In the genomic region with DNA sequence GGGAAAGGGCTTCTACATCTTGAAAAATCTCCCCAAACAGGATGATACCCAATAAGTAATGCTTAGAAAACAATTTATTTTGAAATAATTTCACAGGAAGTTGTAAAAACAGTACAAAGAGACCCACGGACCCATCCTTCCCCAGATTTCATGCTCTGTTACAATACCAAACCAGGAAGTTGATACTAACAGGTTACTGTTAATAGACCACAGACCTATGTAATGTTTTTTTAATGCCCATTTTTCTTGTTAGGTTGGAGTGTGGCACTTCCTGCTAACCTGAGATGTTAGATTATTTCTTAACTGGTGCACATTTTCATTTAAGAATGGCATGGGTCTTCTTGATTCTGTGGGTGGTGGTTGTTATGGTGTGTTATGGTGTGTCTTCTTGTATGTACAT, we compare ENCODE assay signal across 13 cellular contexts. TPM values are rescaled to one million over a fixed set of nuclear protein-coding genes. Genes with fewer than 3 reads are reported as not detected.
A peak's percentile ranks its signal among the peaks of the same experiment; 100 is the strongest.
DNase-seq lines count a peak whose midpoint lies in the region; ATAC-seq, FAIRE-seq and TF ChIP-seq lines count a peak whose summit lies in the region.
"Had no signal": no experiment of that assay in that cellular context is flagged by ENCODE, and none has a peak within 500 bp of the region (broad histone marks: within the 10 kb centered on the region; RNA-seq: fewer than 3 reads in every experiment).

No MANE protein-coding gene starts in this region.

- intact Hi-C loops in PC-9 (cut with micrococcal nuclease; ENCODE audit: unreplicated experiment), result no loop called here

- in situ Hi-C loops in GM13976 (cut with MboI; ENCODE audit: low sequenced_read_pairs, unreplicated experiment), result loop anchor here (25.0 kb wide), 2 partner anchors 180 to 345 kb away; no protein-coding TSS in a partner anchor

- CTCF ChIA-PET in PC-9 (lab: Charles Lee), result no interaction called here

- TF ChIP-seq CTCF in PC-9 (conservative IDR thresholded peaks at IDR 0.05) (no peak), keratinocyte (optimal IDR thresholded peaks at IDR 0.05 in 1 of 3, IDR thresholded peaks at IDR 0.05 in 1 of 3, conservative IDR thresholded peaks at IDR 0.05 in 1 of 3; ENCODE audit: extremely low read depth in 1 of 3, insufficient read depth in 2 of 3, low read length in 3 of 3) (no peak), GM13976 (IDR thresholded peaks at IDR 0.05; ENCODE audit: borderline replicate concordance, control extremely low read depth, extremely low read depth, insufficient read depth, missing control alignments) (no peak)

- H3K27ac ChIP-seq in BLaER1 (peak overlapping the region; percentile 83), PC-9 (peak overlapping the region; percentile 54), keratinocyte (ENCODE audit: control insufficient read depth, insufficient read depth, low read length) (no peak overlapping the region)

- peaks cover 27% of the 10 kb centered on the region for H3K9me3 ChIP-seq in BLaER1
- no peaks in the 10 kb centered on the region; the same call in 1 of the 2 replicates for H3K9me3 ChIP-seq in PC-9 (ENCODE audit: insufficient read depth, low read depth)
- H3K9me3 ChIP-seq in keratinocyte (ENCODE audit: control insufficient read depth, low read depth, low read length), result no peaks in the 10 kb centered on the region
- H3K9me3 ChIP-seq: upper lobe of left lung had no signal

- no peak overlapping the region for H2AFZ ChIP-seq in PC-9
- no peak overlapping the region for H2AFZ ChIP-seq in keratinocyte (ENCODE audit: control insufficient read depth, low read length)

- no peak for FAIRE-seq in keratinocyte (lab: Jason Lieb, UNC)

- H3K9ac ChIP-seq in BLaER1, result 0 out of 2 replicates have a peak overlapping the region, but pooled peaks have one; percentile 69
- H3K9ac ChIP-seq in keratinocyte (ENCODE audit: control insufficient read depth, extremely low read depth, insufficient read depth, low read length), result no peak overlapping the region

- H3K4me1 ChIP-seq in BLaER1, result peaks cover 79% of the 10 kb centered on the region
- H3K4me1 ChIP-seq in PC-9 (replicated peaks; ENCODE audit: insufficient read depth), result peaks cover 35% of the 10 kb centered on the region
- peaks cover 20% of the 10 kb centered on the region for H3K4me1 ChIP-seq in keratinocyte (ENCODE audit: control insufficient read depth, extremely low read depth, insufficient read depth, low read length)

- H3K9me2 ChIP-seq in PC-9 (ENCODE audit: insufficient read depth), result no peaks in the 10 kb centered on the region

- POLR2A ChIA-PET in PC-9 (lab: Charles Lee; ENCODE audit: unreplicated experiment), result no interaction called here

- no TSS peak for BruUV-seq in PC-9 (replicated peaks; lab: Mats Ljungman, UMichigan)

- H3K4me2 ChIP-seq in BLaER1 (peak overlapping the region; percentile 77), PC-9 (peak overlapping the region; percentile 54), keratinocyte (ENCODE audit: control insufficient read depth, extremely low read depth, insufficient read depth, low read depth, low read length) (peak overlapping the region; percentile 24)

- H3K9me1 ChIP-seq in keratinocyte (ENCODE audit: control insufficient read depth, extremely low read depth, insufficient read depth, low read length), result no peaks in the 10 kb centered on the region

- H3K79me2 ChIP-seq in PC-9 (ENCODE audit: low read depth), result no peaks in the 10 kb centered on the region
- H3K79me2 ChIP-seq in keratinocyte (ENCODE audit: control insufficient read depth, insufficient read depth, low read length), result peaks cover 24% of the 10 kb centered on the region

- H3F3A ChIP-seq in PC-9 (ENCODE audit: insufficient read depth, low read depth), result peaks cover 24% of the 10 kb centered on the region; the same call in 1 of the 2 replicates

- DNase-seq in PC-9, result peak in 1 of 2 experiments; percentile 49
- DNase-seq in keratinocyte (ENCODE audit: low read depth, low spot score), result no peak
- no peak for DNase-seq in left lobe of liver (ENCODE audit: low spot score)
- no peak for DNase-seq in GM13976 (ENCODE audit: low spot score)
- DNase-seq: H7, hypothalamus, NCI-H2171 treated with DMSO at 0.1 percent for 48 hours, nucleus accumbens, upper lobe of left lung had no signal

- H3K27me3 ChIP-seq in BLaER1, result no peaks in the 10 kb centered on the region
- H3K27me3 ChIP-seq in PC-9 (ENCODE audit: insufficient read depth, low read depth), result no peaks in the 10 kb centered on the region
- H3K27me3 ChIP-seq in keratinocyte (ENCODE audit: control insufficient read depth, extremely low read depth, insufficient read depth, low read length), result no peaks in the 10 kb centered on the region
- H3K27me3 ChIP-seq: upper lobe of left lung had no signal

- peak overlapping the region; percentile 44 for H3K4me3 ChIP-seq in BLaER1
- no peak overlapping the region for H3K4me3 ChIP-seq in PC-9
- no peak overlapping the region for H3K4me3 ChIP-seq in keratinocyte (ENCODE audit: control insufficient read depth in 2 of 3, extremely low read depth in 1 of 3, insufficient read depth in 2 of 3, low read depth in 1 of 3, low read length in 3 of 3)
- H3K4me3 ChIP-seq: upper lobe of left lung had no signal

- H3K36me3 ChIP-seq in BLaER1 (peaks cover 29% of the 10 kb centered on the region), PC-9 (ENCODE audit: low read depth) (no peaks in the 10 kb centered on the region), keratinocyte (ENCODE audit: control insufficient read depth in 2 of 2, extremely low read depth in 1 of 2, insufficient read depth in 2 of 2, low read length in 2 of 2) (no peaks in the 10 kb centered on the region)
- H3K36me3 ChIP-seq: upper lobe of left lung had no signal

- dilution Hi-C loops in keratinocyte (cut with MboI; ENCODE audit: extremely low pct_ligation_motif_present, low sequenced_read_pairs), result no loop called here

- ATAC-seq in GM18907 (IDR thresholded peaks at IDR 0.05; ENCODE audit: unreplicated experiment), result peak; percentile 38
- ATAC-seq in left lobe of liver, result no peak
- no peak for ATAC-seq in GM18867 (IDR thresholded peaks at IDR 0.05; ENCODE audit: unreplicated experiment)
- no peak for ATAC-seq in HG03378 (IDR thresholded peaks at IDR 0.05; ENCODE audit: unreplicated experiment)

- H4K20me1 ChIP-seq in BLaER1 (peaks cover 20% of the 10 kb centered on the region; the same call in 1 of the 2 replicates), PC-9 (ENCODE audit: insufficient read depth) (no peaks in the 10 kb centered on the region), keratinocyte (ENCODE audit: control insufficient read depth, extremely low read depth, insufficient read depth, low read length) (no peaks in the 10 kb centered on the region)

RNA-seq across cellular contexts. Expression of a gene that starts 21.4 kb away (rescaled TPM):
- total RNA-seq in PC-9 (2021) (33.5 and 37.7 TPM in 2 replicates), left lobe of liver (7.5 TPM)
- 20.9 to 33.8 TPM (median 23.0 TPM) in 3 replicates for polyA plus RNA-seq in keratinocyte
- polyA plus RNA-seq in keratinocyte (2011; ENCODE audit: low read depth), result 4.7 TPM
- 13.0 and 15.4 TPM in 2 replicates for polyA plus RNA-seq in keratinocyte (2011; cell fraction: cytosol; rRNA removed)
- polyA plus RNA-seq in keratinocyte (2011; cell fraction: nucleus; rRNA removed), result 49.0 and 50.4 TPM in 2 replicates
- 13.8 and 30.0 TPM in 2 replicates for polyA plus RNA-seq in keratinocyte (2012; ENCODE audit: low replicate concordance)
- polyA minus RNA-seq in keratinocyte, result 55.7 to 85.2 TPM (median 82.7 TPM) in 3 replicates
- 35.9 TPM for polyA minus RNA-seq in keratinocyte (2011; cell fraction: cytosol; rRNA and poly(A)+ RNA removed)
- 96.5 and 159 TPM in 2 replicates for polyA minus RNA-seq in keratinocyte (2011; cell fraction: nucleus; rRNA and poly(A)+ RNA removed)

Comparison
In these comparisons a context has a peak if more than half of its experiments do, and no peak if none do; other contexts are left out.
1. H3K4me2 ChIP-seq: peak in every context shown above with its lines; median percentile 77 in BLaER1; 54 in PC-9; 24 in keratinocyte.